In the genomic region with DNA sequence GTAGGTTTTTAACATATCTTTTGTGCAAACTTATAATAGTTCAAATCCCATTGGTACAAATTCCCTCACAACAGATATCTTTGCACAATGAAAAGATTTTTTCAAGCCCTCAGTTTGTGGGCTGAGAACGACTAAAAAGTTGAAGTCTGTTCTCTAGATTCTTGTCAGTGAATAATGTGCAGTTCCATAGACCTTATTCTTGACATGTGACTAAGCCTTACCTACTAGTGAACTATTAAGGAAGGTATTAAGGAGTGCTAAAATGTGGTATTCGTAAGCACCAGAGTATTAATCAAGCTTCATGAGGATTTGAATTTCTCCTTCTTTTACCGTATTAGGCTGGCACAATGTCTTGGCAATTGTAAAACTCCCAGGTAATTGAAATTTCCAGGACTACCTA, we compare ENCODE assay signal across 18 cellular contexts.
DNase-seq lines count a peak whose midpoint lies in the region; ATAC-seq and TF ChIP-seq lines count a peak whose summit lies in the region.
"Had no signal": no experiment of that assay in that cellular context is flagged by ENCODE, and none has a peak within 500 bp of the region (broad histone marks: within the 10 kb centered on the region; RNA-seq: fewer than 3 reads in every experiment).

No MANE protein-coding gene starts in this region.

- H3K4me1 ChIP-seq in mesenchymal stem cell (ENCODE audit: control insufficient read depth, insufficient read depth, low read depth, low read length) (no peaks in the 10 kb centered on the region), SJCRH30 (peaks cover 15% of the 10 kb centered on the region)
- H3K4me1 ChIP-seq: parathyroid adenoma had no signal

- peak overlapping the region; percentile 64 for H3K4me3 Mint-ChIP-seq in activated B cell treated with CpG ODN at 0.5 μM for 24 hours
- H3K4me3 Mint-ChIP-seq: central memory CD8-positive, alpha-beta T cell had no signal

- peak overlapping the region; percentile 67 for H3K27ac Mint-ChIP-seq in activated B cell treated with CpG ODN at 0.5 μM for 24 hours

- intact Hi-C loops in activated B cell treated with CpG ODN at 0.5 μM for 24 hours (cut with micrococcal nuclease) = loop anchor here (1.0 to 10.0 kb wide), 7 partner anchors 26 to 1616 kb away; partner anchors contain the start of genes KLHL9 and MLLT3

- H2BK12ac ChIP-seq in mesenchymal stem cell (ENCODE audit: low read length in 2 of 2) = no peak overlapping the region

- ATAC-seq in GM21529 (IDR thresholded peaks at IDR 0.05; ENCODE audit: unreplicated experiment) = peak; percentile 19
- ATAC-seq in activated B cell treated with CpG ODN at 0.5 μM for 24 hours (ENCODE audit: low read depth) = peak; percentile 26
- ATAC-seq in GM18498 (IDR thresholded peaks at IDR 0.05; ENCODE audit: unreplicated experiment) = no peak
- ATAC-seq in HG03432 (IDR thresholded peaks at IDR 0.05; ENCODE audit: unreplicated experiment) = no peak

- H3K9me3 ChIP-seq in mesenchymal stem cell (ENCODE audit: control insufficient read depth, low read length) = no peaks in the 10 kb centered on the region
- H3K9me3 ChIP-seq in SJCRH30 (replicated peaks) = no peaks in the 10 kb centered on the region
- H3K9me3 ChIP-seq: tibial artery had no signal

- no peak overlapping the region for H3K23ac ChIP-seq in mesenchymal stem cell (ENCODE audit: low read length in 2 of 2)

- WGBS in mesenchymal stem cell = 67% methylated on average over 3 of the region's 3 CpGs

- H3K79me1 ChIP-seq in mesenchymal stem cell (replicated peaks; ENCODE audit: low read length, poor library complexity, severe bottlenecking) = peaks cover 2% of the 10 kb centered on the region

- H3K14ac ChIP-seq in mesenchymal stem cell (ENCODE audit: low read length in 2 of 2) = no peak overlapping the region

- DNase-seq in ELR (ENCODE audit: low read depth) (peak; percentile 8), activated B cell treated with CpG ODN at 0.5 μM for 24 hours (no peak), mesenchymal stem cell (no peak), NCI-H1694 (lab: John Stamatoyannopoulos, UW) (no peak), SJCRH30 (no peak)
- DNase-seq: glutamatergic neuron, GOT3, kidney, NCI-H1930, NCI-H82, SHP77, tibial artery had no signal

- peaks cover 61% of the 10 kb centered on the region for H3K4me1 Mint-ChIP-seq in activated B cell treated with CpG ODN at 0.5 μM for 24 hours
- H3K4me1 Mint-ChIP-seq: central memory CD8-positive, alpha-beta T cell had no signal

- peak overlapping the region; percentile 33 for H3K4me2 ChIP-seq in mesenchymal stem cell (ENCODE audit: low read length, poor library complexity, severe bottlenecking)

- no peak overlapping the region for H2BK5ac ChIP-seq in mesenchymal stem cell (ENCODE audit: low read depth, low read length, poor library complexity, severe bottlenecking)

- no peak overlapping the region for H4K8ac ChIP-seq in mesenchymal stem cell (ENCODE audit: low read length)

- H3K27me3 Mint-ChIP-seq in activated B cell treated with CpG ODN at 0.5 μM for 24 hours = no peaks in the 10 kb centered on the region
- H3K27me3 Mint-ChIP-seq: central memory CD8-positive, alpha-beta T cell had no signal

- H3K27ac ChIP-seq in mesenchymal stem cell (ENCODE audit: low read length, poor library complexity, severe bottlenecking) = peak overlapping the region; percentile 43
- H3K27ac ChIP-seq in SJCRH30 = no peak overlapping the region
- H3K27ac ChIP-seq: parathyroid adenoma, tibial artery had no signal

- H3K18ac ChIP-seq in mesenchymal stem cell (ENCODE audit: low read depth in 1 of 2, low read length in 2 of 2) = no peak overlapping the region

- H3K36me3 ChIP-seq in mesenchymal stem cell (ENCODE audit: control insufficient read depth in 1 of 2, insufficient read depth in 2 of 2, low read depth in 1 of 2, low read length in 2 of 2) (no peaks in the 10 kb centered on the region), SJCRH30 (no peaks in the 10 kb centered on the region)
- H3K36me3 ChIP-seq: tibial artery had no signal

- no peaks in the 10 kb centered on the region for H3K36me3 Mint-ChIP-seq in activated B cell treated with CpG ODN at 0.5 μM for 24 hours (ENCODE audit: low read depth)
- H3K36me3 Mint-ChIP-seq: CD14-positive monocyte had no signal

- no peak overlapping the region for H2AFZ ChIP-seq in mesenchymal stem cell (ENCODE audit: low read depth, low read length)
- H2AFZ ChIP-seq: parathyroid adenoma had no signal

- H3K4ac ChIP-seq in mesenchymal stem cell (ENCODE audit: low read depth in 1 of 2, low read length in 2 of 2) = no peak overlapping the region

- H3K9ac ChIP-seq in mesenchymal stem cell (ENCODE audit: low read length) = peak overlapping the region; percentile 11
- H3K9ac ChIP-seq: parathyroid adenoma had no signal

- H2BK15ac ChIP-seq in mesenchymal stem cell (ENCODE audit: low read depth, poor library complexity, severe bottlenecking) = no peak overlapping the region

- POLR2A ChIA-PET in activated B cell treated with CpG ODN at 0.5 μM for 24 hours (lab: Charles Lee) = interaction anchor here (1.2 kb wide), 1 partner anchor 246 kb away, joined by 5 read pairs; the partner anchor contains the start of gene CDKN2B-AS1

- no peak for TF ChIP-seq CTCF in activated B cell treated with CpG ODN at 0.5 μM for 24 hours (IDR thresholded peaks at IDR 0.05)

- no peak overlapping the region for H2BK120ac ChIP-seq in mesenchymal stem cell (ENCODE audit: low read depth, low read length)

- no peaks in the 10 kb centered on the region for H3K9me3 Mint-ChIP-seq in activated B cell treated with CpG ODN at 0.5 μM for 24 hours
- H3K9me3 Mint-ChIP-seq: CD14-positive monocyte; central memory CD8-positive, alpha-beta T cell had no signal

- CTCF ChIA-PET in activated B cell treated with CpG ODN at 0.5 μM for 24 hours (lab: Charles Lee) = interaction anchor here (1.0 to 7.6 kb wide), 4 partner anchors 189 to 430 kb away, joined by 4 to 130 read pairs (median 29); partner anchors contain the start of gene CDKN2B

- H3K27me3 ChIP-seq in mesenchymal stem cell (ENCODE audit: control insufficient read depth in 1 of 2, insufficient read depth in 1 of 2, low read length in 2 of 2) (no peaks in the 10 kb centered on the region), SJCRH30 (no peaks in the 10 kb centered on the region)
- H3K27me3 ChIP-seq: tibial artery had no signal

- H3K4me3 ChIP-seq in mesenchymal stem cell (ENCODE audit: insufficient read depth in 1 of 2, low read depth in 1 of 2, low read length in 2 of 2) (no peak overlapping the region), SJCRH30 (no peak overlapping the region)
- H3K4me3 ChIP-seq: tibial artery had no signal

- no peak overlapping the region for H2AK5ac ChIP-seq in mesenchymal stem cell (ENCODE audit: low read length, severe bottlenecking)

- no peak overlapping the region for H4K91ac ChIP-seq in mesenchymal stem cell (ENCODE audit: low read length)

Comparison
In these comparisons a context has a peak if more than half of its experiments do, and no peak if none do; other contexts are left out.
1. ATAC-seq: peak in GM21529 (single experiment) and activated B cell treated with CpG ODN at 0.5 μM for 24 hours (single experiment); none in GM18498 (single experiment) and HG03432 (single experiment).